8 cellular contexts compared by ENCODE assay signal in the genomic region with DNA sequence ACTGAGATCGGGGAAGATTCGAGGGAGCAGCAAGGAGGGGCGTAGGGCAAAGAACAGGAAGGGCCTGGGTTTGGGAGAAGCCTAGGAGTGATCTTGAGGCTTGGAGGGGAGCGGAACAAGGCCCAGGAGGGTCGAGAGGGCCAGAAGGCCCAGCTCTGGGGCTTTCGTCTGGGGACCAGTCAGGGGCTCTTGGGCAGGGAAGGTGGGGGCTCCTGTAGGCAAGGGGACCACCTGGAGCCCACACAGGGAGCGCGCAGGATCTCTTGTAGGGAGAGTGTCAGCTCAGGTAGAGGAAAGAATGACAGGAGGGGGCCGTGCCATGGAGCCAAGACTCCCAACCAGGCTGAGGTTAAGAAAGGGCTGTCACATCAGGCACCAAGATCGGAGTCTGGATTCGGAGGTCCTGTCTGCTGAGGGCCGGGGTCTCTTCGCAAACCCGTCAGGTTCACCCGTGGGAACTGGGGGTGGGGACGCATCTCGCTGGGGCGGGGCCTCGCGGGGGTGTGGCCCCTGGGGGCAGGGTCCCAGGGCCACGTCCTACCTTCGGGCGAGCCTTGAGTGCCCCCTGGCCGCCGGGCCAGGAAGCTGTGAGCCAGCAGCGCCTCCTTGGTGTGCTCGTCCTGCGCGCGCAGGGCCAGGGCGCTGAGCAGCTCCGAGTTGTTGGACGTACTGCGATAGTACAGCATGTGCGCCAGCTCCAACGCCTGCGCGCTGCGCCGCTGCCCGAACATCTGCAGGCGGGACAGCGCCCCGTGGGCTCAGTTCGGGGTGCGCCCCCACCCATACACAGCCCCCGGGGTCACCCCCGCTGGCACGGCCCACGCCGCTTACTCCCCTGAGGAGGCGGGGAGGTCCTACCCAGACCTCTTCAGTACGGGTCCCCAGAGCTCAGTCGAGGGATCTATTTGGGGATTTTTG. TPM values are rescaled to one million over a fixed set of nuclear protein-coding genes. Genes with fewer than 3 reads are reported as not detected.
DNase-seq lines count a peak whose midpoint lies in the region; ATAC-seq and TF ChIP-seq lines count a peak whose summit lies in the region.

No MANE protein-coding gene starts in this region.

- peak overlapping the region; percentile 92 for H3K4me3 Mint-ChIP-seq in T-helper 2 cell treated with Interferon-gamma antibody and Interleukin-4, amounts not matched to agents 5 μg/mL and 100 μg/mL, for 36 hours

- H3K27me3 ChIP-seq in ascending aorta, result no peaks in the 10 kb centered on the region

- H3K27ac ChIP-seq in ascending aorta, result peak overlapping the region; percentile 79 to 89

- no peaks in the 10 kb centered on the region for H3K9me3 ChIP-seq in ascending aorta

- peak overlapping the region; percentile 82 for H3K4me3 ChIP-seq in GM12865 (ENCODE audit: low read depth, low read length)
- H3K4me3 ChIP-seq in ascending aorta, result peak overlapping the region; percentile 29 to 66
- peak overlapping the region; percentile 52 for H3K4me3 ChIP-seq in retinal pigment epithelial cell (ENCODE audit: low read length)

- peaks cover 11 to 14% of the 10 kb centered on the region in 2 donors for H3K36me3 ChIP-seq in ascending aorta

- no peaks in the 10 kb centered on the region for H3K27me3 Mint-ChIP-seq in T-helper 2 cell treated with Interferon-gamma antibody and Interleukin-4, amounts not matched to agents 5 μg/mL and 100 μg/mL, for 36 hours (ENCODE audit: low read depth)

- DNase-seq in GM12865 (ENCODE audit: low read depth), result peak; percentile 98
- DNase-seq in NCI-H146 (lab: John Stamatoyannopoulos, UW), result peak; percentile 95
- peak; percentile 93 for DNase-seq in T-helper 2 cell treated with Interferon-gamma antibody and Interleukin-4, amounts not matched to agents 5 μg/mL and 100 μg/mL, for 36 hours (ENCODE audit: low spot score)
- peak; percentile 68 to 93 for DNase-seq in ascending aorta (ENCODE audit: low spot score in 2 of 2)
- peak; percentile 37 to 74 for DNase-seq in hippocampal formation (lab: John Stamatoyannopoulos, UW)
- peak; percentile 61 for DNase-seq in retinal pigment epithelial cell (ENCODE audit: low read depth)
- DNase-seq in SKM-1 treated with dmso at 0.1 percent for 144 hours (lab: John Stamatoyannopoulos, UW; ENCODE audit: unreplicated experiment), result no peak

- H3K4me1 Mint-ChIP-seq in T-helper 2 cell treated with Interferon-gamma antibody and Interleukin-4, amounts not matched to agents 5 μg/mL and 100 μg/mL, for 36 hours (ENCODE audit: low read depth), result peaks cover 44% of the 10 kb centered on the region

- H3K4me1 ChIP-seq in ascending aorta, result peaks cover 0 to 11% of the 10 kb centered on the region in 2 donors

- intact Hi-C loops in ascending aorta (cut with DNase I), result loop anchor here (1.0 kb wide), 5 partner anchors 12 to 135 kb away; a partner anchor contains a TSS

- peak; percentile 55 for ATAC-seq in HG02642 (IDR thresholded peaks at IDR 0.05; ENCODE audit: poor library complexity, unreplicated experiment)

- H3K27ac Mint-ChIP-seq in T-helper 2 cell treated with Interferon-gamma antibody and Interleukin-4, amounts not matched to agents 5 μg/mL and 100 μg/mL, for 36 hours, result peak overlapping the region; percentile 94

- TF ChIP-seq CTCF in GM12865 (IDR thresholded peaks at IDR 0.05; ENCODE audit: insufficient read depth, low read depth, low read length, missing control alignments), result peak; percentile 91
- TF ChIP-seq CTCF in ascending aorta (IDR thresholded peaks at IDR 0.05), result peak; percentile 84 to 93 (median 92)
- peak; percentile 86 for TF ChIP-seq CTCF in retinal pigment epithelial cell (conservative IDR thresholded peaks at IDR 0.05; ENCODE audit: low read depth, low read length)

- no peaks in the 10 kb centered on the region for H3K9me3 Mint-ChIP-seq in T-helper 2 cell treated with Interferon-gamma antibody and Interleukin-4, amounts not matched to agents 5 μg/mL and 100 μg/mL, for 36 hours

- peaks cover 32% of the 10 kb centered on the region for H3K36me3 Mint-ChIP-seq in T-helper 2 cell treated with Interferon-gamma antibody and Interleukin-4, amounts not matched to agents 5 μg/mL and 100 μg/mL, for 36 hours (ENCODE audit: low read depth)

RNA-seq across cellular contexts. Expression of a gene that starts 8.4 kb away (rescaled TPM):
- 18.2 TPM for total RNA-seq in ascending aorta

RNA-seq across cellular contexts. Expression of a gene that starts 30.0 kb away (rescaled TPM):
- total RNA-seq in ascending aorta, result 25.3 TPM

RNA-seq across cellular contexts. Expression of a gene that starts 30.4 kb away (rescaled TPM):
- not detected for total RNA-seq in ascending aorta

RNA-seq across cellular contexts. Expression of a gene that starts 57.6 kb away (rescaled TPM):
- total RNA-seq in ascending aorta, result 183 TPM

RNA-seq across cellular contexts. Expression of a gene that starts 59.7 kb away (rescaled TPM):
- total RNA-seq in ascending aorta, result 0.64 TPM
